21 cellular contexts compared by ENCODE assay signal in the genomic region with DNA sequence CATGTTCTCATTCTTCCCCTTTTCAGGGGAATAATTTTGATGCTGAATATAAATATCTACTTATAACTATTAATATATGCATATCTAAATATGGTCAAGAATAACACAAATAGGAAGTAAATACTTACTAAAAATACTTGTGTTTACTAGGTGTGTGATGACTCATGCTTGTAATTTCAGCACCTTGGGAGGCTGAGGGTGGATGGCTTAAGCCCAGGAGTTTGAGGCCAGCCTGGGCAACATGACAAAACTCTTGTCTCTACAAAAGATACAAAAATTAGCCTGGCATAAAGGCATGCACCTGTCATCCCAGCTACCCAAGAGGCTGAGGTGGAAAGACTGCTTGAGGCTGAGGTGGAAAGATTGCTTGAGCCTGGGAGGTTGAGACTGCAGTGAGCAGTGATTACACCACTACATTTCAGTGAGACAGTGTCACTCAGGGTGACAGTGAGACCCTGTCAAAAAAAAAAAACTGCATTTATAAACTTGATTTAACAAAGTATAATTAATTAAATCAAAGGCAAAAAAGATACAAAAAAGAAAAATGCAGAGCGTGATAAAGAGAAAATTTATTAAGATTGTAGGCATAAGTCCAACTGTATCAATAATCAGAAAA.
DNase-seq lines count a peak whose midpoint lies in the region; TF ChIP-seq lines count a peak whose summit lies in the region.
"Had no signal": no experiment of that assay in that cellular context is flagged by ENCODE, and none has a peak within 500 bp of the region (broad histone marks: within the 10 kb centered on the region; RNA-seq: fewer than 3 reads in every experiment).

No MANE protein-coding gene starts in this region.

- no peaks in the 10 kb centered on the region for H3K4me1 Mint-ChIP-seq in endodermal cell
- H3K4me1 Mint-ChIP-seq in activated naive CD4-positive, alpha-beta T cell treated with anti-CD3 and anti-CD28 coated beads for 36 hours (ENCODE audit: low read depth), result no peaks in the 10 kb centered on the region
- H3K4me1 Mint-ChIP-seq: B cell had no signal

- 100% methylated on average over 1 of the region's 1 CpG; no CpG with 5 or more reads in 1 of the 2 experiments for WGBS in endodermal cell (ENCODE audit: insufficient coverage in 1 of 2, insufficient read length in 1 of 2), 2 experiments

- H3K9me3 ChIP-seq in endodermal cell (ENCODE audit: control insufficient read depth, low read length) (peaks cover 5% of the 10 kb centered on the region), osteoblast (ENCODE audit: low read depth, low read length) (no peaks in the 10 kb centered on the region)
- H3K9me3 ChIP-seq: MG63, SJCRH30 had no signal

- no peaks in the 10 kb centered on the region for H3K79me2 ChIP-seq in osteoblast (ENCODE audit: insufficient read depth, low read length)

- H3K27ac Mint-ChIP-seq in endodermal cell, result no peak overlapping the region
- no peak overlapping the region for H3K27ac Mint-ChIP-seq in activated naive CD4-positive, alpha-beta T cell treated with anti-CD3 and anti-CD28 coated beads for 36 hours
- H3K27ac Mint-ChIP-seq: B cell; CD4-positive, alpha-beta T cell had no signal

- no peaks in the 10 kb centered on the region for H3K4me1 ChIP-seq in endodermal cell (ENCODE audit: control insufficient read depth, insufficient read depth, low read length)
- no peaks in the 10 kb centered on the region for H3K4me1 ChIP-seq in osteoblast (ENCODE audit: insufficient read depth, low read length)
- H3K4me1 ChIP-seq: SJCRH30 had no signal

- H3K9me3 Mint-ChIP-seq in endodermal cell, result peaks cover 3% of the 10 kb centered on the region
- H3K9me3 Mint-ChIP-seq in activated naive CD4-positive, alpha-beta T cell treated with anti-CD3 and anti-CD28 coated beads for 36 hours, result peaks cover 32% of the 10 kb centered on the region

- TF ChIP-seq CTCF in endodermal cell (conservative IDR thresholded peaks at IDR 0.05) (no peak), osteoblast (IDR thresholded peaks at IDR 0.05; ENCODE audit: extremely low read depth, low read depth, low read length) (no peak)

- H4K20me1 ChIP-seq in osteoblast (ENCODE audit: insufficient read depth, low read length), result no peaks in the 10 kb centered on the region

- H3K4me3 ChIP-seq in endodermal cell (ENCODE audit: low read length) (no peak overlapping the region), osteoblast (ENCODE audit: insufficient read depth, low read length) (no peak overlapping the region)
- H3K4me3 ChIP-seq: GM23248, MG63, PC-9, SJCRH30 had no signal

- DNase-seq in DMS53 treated with DMSO at 0.1 percent for 48 hours (lab: John Stamatoyannopoulos, UW; ENCODE audit: unreplicated experiment), result peak; percentile 66
- peak; percentile 5 for DNase-seq in LoVo (ENCODE audit: low spot score)
- DNase-seq in endodermal cell, result peak; percentile 44
- DNase-seq in osteoblast (ENCODE audit: insufficient read length, low spot score, missing footprints), result peak; percentile 32
- DNase-seq in HK-2 (ENCODE audit: unreplicated experiment), result no peak
- no peak for DNase-seq in hepatic stellate cell (ENCODE audit: low spot score)
- DNase-seq in activated naive CD4-positive, alpha-beta T cell treated with anti-CD3 and anti-CD28 coated beads for 36 hours, result no peak
- DNase-seq: Calu3; CD4-positive, alpha-beta T cell; DMS79 treated with DMSO at 0.1 percent for 48 hours; GM23248; KBM-7; MG63; NCI-H1092 treated with DMSO at 0.1 percent for 48 hours; NCI-H187; NCI-H2171; NCI-H446 treated with DMSO at 0.1 percent for 48 hours; NCI-H748 treated with DMSO at 0.1 percent for 48 hours; SJCRH30 had no signal

- H3K27me3 Mint-ChIP-seq in endodermal cell (ENCODE audit: insufficient read depth), result no peaks in the 10 kb centered on the region
- no peaks in the 10 kb centered on the region for H3K27me3 Mint-ChIP-seq in activated naive CD4-positive, alpha-beta T cell treated with anti-CD3 and anti-CD28 coated beads for 36 hours (ENCODE audit: low read depth)
- H3K27me3 Mint-ChIP-seq: B cell; CD4-positive, alpha-beta T cell had no signal

- H3K4me2 ChIP-seq in osteoblast (ENCODE audit: insufficient read depth, low read length), result no peak overlapping the region
- H3K4me2 ChIP-seq: PC-9 had no signal

- H3K36me3 Mint-ChIP-seq in endodermal cell (ENCODE audit: low read depth), result no peaks in the 10 kb centered on the region
- no peaks in the 10 kb centered on the region for H3K36me3 Mint-ChIP-seq in activated naive CD4-positive, alpha-beta T cell treated with anti-CD3 and anti-CD28 coated beads for 36 hours (ENCODE audit: low read depth)

- H3K27me3 ChIP-seq in endodermal cell (ENCODE audit: control insufficient read depth, insufficient read depth, low read length, poor library complexity, severe bottlenecking), result no peaks in the 10 kb centered on the region
- no peaks in the 10 kb centered on the region for H3K27me3 ChIP-seq in osteoblast (ENCODE audit: insufficient read depth, low read length)
- H3K27me3 ChIP-seq: MG63, SJCRH30 had no signal

- H3K27ac ChIP-seq in endodermal cell (ENCODE audit: low read depth, low read length) (no peak overlapping the region), osteoblast (ENCODE audit: low read depth, low read length) (no peak overlapping the region)
- H3K27ac ChIP-seq: GM23248, PC-9, SJCRH30 had no signal

- intact Hi-C loops in activated naive CD4-positive, alpha-beta T cell treated with anti-CD3 and anti-CD28 coated beads for 36 hours (cut with micrococcal nuclease), result no loop called here

- H2AFZ ChIP-seq in osteoblast (ENCODE audit: low read length), result no peak overlapping the region
- H2AFZ ChIP-seq: GM23248, PC-9 had no signal

- CTCF ChIA-PET in activated naive CD4-positive, alpha-beta T cell treated with anti-CD3 and anti-CD28 coated beads for 36 hours (lab: Charles Lee), result no interaction called here

- H3K36me3 ChIP-seq in endodermal cell (ENCODE audit: control insufficient read depth, insufficient read depth, low read length) (no peaks in the 10 kb centered on the region), osteoblast (ENCODE audit: insufficient read depth, low read length) (no peaks in the 10 kb centered on the region)
- H3K36me3 ChIP-seq: MG63, SJCRH30 had no signal

- H3K4me3 Mint-ChIP-seq in endodermal cell, result no peak overlapping the region
- no peak overlapping the region for H3K4me3 Mint-ChIP-seq in activated naive CD4-positive, alpha-beta T cell treated with anti-CD3 and anti-CD28 coated beads for 36 hours
- H3K4me3 Mint-ChIP-seq: B cell; CD4-positive, alpha-beta T cell had no signal

- H3K9ac ChIP-seq in endodermal cell (ENCODE audit: extremely low read depth, low read length, poor library complexity, severe bottlenecking), result no peak overlapping the region
- H3K9ac ChIP-seq: GM23248 had no signal

Comparison
In these comparisons a context has a peak if more than half of its experiments do, and no peak if none do; other contexts are left out.
1. DNase-seq: peak in DMS53 treated with DMSO at 0.1 percent for 48 hours (single experiment), LoVo (single experiment), endodermal cell (single experiment) and osteoblast (single experiment); none in HK-2 (single experiment), hepatic stellate cell (single experiment) and activated naive CD4-positive, alpha-beta T cell treated with anti-CD3 and anti-CD28 coated beads for 36 hours (single experiment).